26 cellular contexts compared by ENCODE assay signal in genomic region chr1:95551201-95551600, GRCh38.
"Had no signal": no experiment of that assay in that cellular context is flagged by ENCODE, and none has a peak within 500 bp of the region (broad histone marks: within the 10 kb centered on the region; RNA-seq: fewer than 3 reads in every experiment).

No MANE protein-coding gene starts in this region.

- ATAC-seq: stimulated activated effector memory CD8-positive, alpha-beta T cell treated with anti-CD3 and anti-CD28 coated beads, Interleukin-12 subunit alpha, Interleukin-12 subunit beta, amount 100 ng/mL, for 72 hours; stimulated activated memory B cell treated with anti-CD40 and anti-IgM and Interleukin-4, amounts not matched to agents 10 μg/mL and 1 μg/mL and 100 μg/mL, for 72 hours; stimulated activated naive B cell treated with anti-CD40 and anti-IgM and Interleukin-4, amounts not matched to agents 10 μg/mL and 1 μg/mL and 100 μg/mL, for 72 hours; stimulated activated naive CD8-positive, alpha-beta T cell treated with anti-CD3 and anti-CD28 coated beads, Interleukin-15, amount 100 ng/mL, for 72 hours; stimulated activated naive CD8-positive, alpha-beta T cell treated with anti-CD3 and anti-CD28 coated beads, Interleukin-15, Interleukin-2, amounts not matched to agents 100 U/mL and 50 U/mL, for 24 hours; upper lobe of right lung had no signal

- H3K4me3 ChIP-seq: stomach, suprapubic skin, testis, thoracic aorta, thyroid gland, tibial artery, tibial nerve, transverse colon, upper lobe of left lung, upper lobe of right lung, uterus, vagina had no signal

- DNase-seq: stimulated activated CD4-positive, alpha-beta T cell treated with anti-CD3 and anti-CD28 coated beads, Interleukin-2, amount 100 ng/mL, for 48 hours; stimulated activated CD4-positive, alpha-beta T cell treated with anti-CD3 and anti-CD28 coated beads, Interleukin-4, amount 100 ng/mL, for 1 hour; stimulated activated CD4-positive, alpha-beta T cell treated with anti-CD3 and anti-CD28 coated beads, Interleukin-4, amount 100 ng/mL, for 24 hours; stimulated activated CD4-positive, alpha-beta T cell treated with anti-CD3 and anti-CD28 coated beads, Interleukin-4, amount 100 ng/mL, for 4 hours; stimulated activated CD8-positive, alpha-beta memory T cell treated with anti-CD3 and anti-CD28 coated beads, Interleukin-4, amount 100 ng/mL, for 48 hours; stimulated activated naive B cell treated with anti-CD40 and anti-IgM and Interleukin-4, amounts not matched to agents 10 μg/mL and 1 μg/mL and 100 μg/mL, for 72 hours; stimulated activated naive CD4-positive, alpha-beta T cell; stimulated activated naive CD4-positive, alpha-beta T cell treated with Interleukin-2 at 50 U/mL for 16 hours; stimulated activated naive CD8-positive, alpha-beta T cell treated with anti-CD3 and anti-CD28 coated beads, Interleukin-15, amount 100 ng/mL, for 72 hours; stimulated activated naive CD8-positive, alpha-beta T cell treated with anti-CD3 and anti-CD28 coated beads, Interleukin-15, Interleukin-2, amounts not matched to agents 100 U/mL and 50 U/mL, for 24 hours; stomach; substantia nigra; testis; thyroid gland; tibial artery; transverse colon; trophoblast cell; upper lobe of left lung; upper lobe of right lung; uterus had no signal

- H3K9me3 ChIP-seq: suprapubic skin, testis, thoracic aorta, thyroid gland, tibial artery, transverse colon, upper lobe of left lung, upper lobe of right lung, uterus, vagina had no signal

- H3K27me3 ChIP-seq: stomach, suprapubic skin, testis, thyroid gland, tibial artery, tibial nerve, transverse colon, upper lobe of left lung, upper lobe of right lung, uterus, vagina had no signal

- H3K27ac ChIP-seq: stomach, suprapubic skin, testis, thoracic aorta, thyroid gland, tibial artery, tibial nerve, transverse colon, upper lobe of left lung, upper lobe of right lung, uterus, vagina had no signal

- H3K36me3 ChIP-seq: stomach, suprapubic skin, thoracic aorta, thyroid gland, tibial artery, tibial nerve, transverse colon, upper lobe of left lung, upper lobe of right lung, uterus, vagina had no signal

- H3K4me1 ChIP-seq: stomach, suprapubic skin, testis, thyroid gland, tibial artery, tibial nerve, transverse colon, upper lobe of left lung, upper lobe of right lung, uterus, vagina had no signal
